23 cellular contexts compared by ENCODE assay signal in the genomic region with DNA sequence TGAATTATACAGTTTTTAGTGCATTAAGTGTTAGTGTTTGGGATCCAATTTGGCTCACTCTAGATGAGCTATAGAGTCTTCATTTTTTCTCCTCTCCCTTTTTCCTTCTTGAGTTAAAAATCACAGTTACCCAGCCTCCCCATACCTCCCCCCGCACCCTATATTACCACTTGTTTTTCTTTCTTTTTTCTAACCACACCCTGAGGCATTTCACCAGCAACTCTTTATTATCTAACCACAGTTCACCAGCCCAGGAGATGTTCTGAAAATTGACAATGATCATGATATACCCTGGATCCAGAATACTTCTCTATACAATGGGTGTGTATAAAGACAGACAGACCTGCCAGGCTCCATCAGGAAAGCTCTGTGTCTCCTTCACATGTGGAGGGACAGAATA.
DNase-seq lines count a peak whose midpoint lies in the region; ATAC-seq lines count a peak whose summit lies in the region.
"Had no signal": no experiment of that assay in that cellular context is flagged by ENCODE, and none has a peak within 500 bp of the region (broad histone marks: within the 10 kb centered on the region; RNA-seq: fewer than 3 reads in every experiment).

No MANE protein-coding gene starts in this region.

- no peaks in the 10 kb centered on the region for H3K36me3 Mint-ChIP-seq in activated T-cell treated with anti-CD3 and anti-CD28 coated beads, Interleukin-2, amount 50 U/mL, for 72 hours (ENCODE audit: insufficient read depth in 2 of 2)
- H3K36me3 Mint-ChIP-seq in T-helper 2 cell treated with Interferon-gamma antibody and Interleukin-4, amounts not matched to agents 5 μg/mL and 100 μg/mL, for 36 hours (ENCODE audit: low read depth) = peaks cover 3% of the 10 kb centered on the region
- no peaks in the 10 kb centered on the region for H3K36me3 Mint-ChIP-seq in stimulated activated naive B cell treated with anti-CD40 and anti-IgM and Interleukin-4, amounts not matched to agents 10 μg/mL and 1 μg/mL and 100 μg/mL, for 72 hours
- H3K36me3 Mint-ChIP-seq: brain, CD14-positive monocyte had no signal

- no peaks in the 10 kb centered on the region for H3K27me3 Mint-ChIP-seq in activated T-cell treated with anti-CD3 and anti-CD28 coated beads, Interleukin-2, amount 50 U/mL, for 72 hours (ENCODE audit: low read depth)
- peaks cover 7% of the 10 kb centered on the region for H3K27me3 Mint-ChIP-seq in T-helper 2 cell treated with Interferon-gamma antibody and Interleukin-4, amounts not matched to agents 5 μg/mL and 100 μg/mL, for 36 hours (ENCODE audit: low read depth)
- H3K27me3 Mint-ChIP-seq in stimulated activated naive B cell treated with anti-CD40 and anti-IgM and Interleukin-4, amounts not matched to agents 10 μg/mL and 1 μg/mL and 100 μg/mL, for 72 hours = peaks cover 0 to 4% of the 10 kb centered on the region in 2 donors

- ATAC-seq in activated T-cell treated with anti-CD3 and anti-CD28 coated beads, Interleukin-2, amount 50 U/mL, for 72 hours (replicated peaks in 1 of 2) = no peak
- ATAC-seq in stimulated activated naive B cell treated with anti-CD40 and anti-IgM and Interleukin-4, amounts not matched to agents 10 μg/mL and 1 μg/mL and 100 μg/mL, for 72 hours (replicated peaks) = no peak
- ATAC-seq in GM21367 (IDR thresholded peaks at IDR 0.05; ENCODE audit: unreplicated experiment) = no peak
- no peak for ATAC-seq in GM19395 (IDR thresholded peaks at IDR 0.05; ENCODE audit: unreplicated experiment)
- ATAC-seq: heart left ventricle had no signal

- peaks cover 42% of the 10 kb centered on the region for H3K4me1 Mint-ChIP-seq in activated T-cell treated with anti-CD3 and anti-CD28 coated beads, Interleukin-2, amount 50 U/mL, for 72 hours (ENCODE audit: low read depth)
- H3K4me1 Mint-ChIP-seq in T-helper 2 cell treated with Interferon-gamma antibody and Interleukin-4, amounts not matched to agents 5 μg/mL and 100 μg/mL, for 36 hours (ENCODE audit: low read depth) = peaks cover 53% of the 10 kb centered on the region
- H3K4me1 Mint-ChIP-seq in stimulated activated naive B cell treated with anti-CD40 and anti-IgM and Interleukin-4, amounts not matched to agents 10 μg/mL and 1 μg/mL and 100 μg/mL, for 72 hours = peaks cover 18 to 25% of the 10 kb centered on the region in 2 donors

- no peak overlapping the region for H3K27ac Mint-ChIP-seq in activated T-cell treated with anti-CD3 and anti-CD28 coated beads, Interleukin-2, amount 50 U/mL, for 72 hours
- H3K27ac Mint-ChIP-seq in T-helper 2 cell treated with Interferon-gamma antibody and Interleukin-4, amounts not matched to agents 5 μg/mL and 100 μg/mL, for 36 hours = peak overlapping the region; percentile 90
- peak overlapping the region; percentile 37 for H3K27ac Mint-ChIP-seq in stimulated activated naive B cell treated with anti-CD40 and anti-IgM and Interleukin-4, amounts not matched to agents 10 μg/mL and 1 μg/mL and 100 μg/mL, for 72 hours
- H3K27ac Mint-ChIP-seq: brain had no signal

- H3K9me3 Mint-ChIP-seq in activated T-cell treated with anti-CD3 and anti-CD28 coated beads, Interleukin-2, amount 50 U/mL, for 72 hours = no peaks in the 10 kb centered on the region
- no peaks in the 10 kb centered on the region for H3K9me3 Mint-ChIP-seq in T-helper 2 cell treated with Interferon-gamma antibody and Interleukin-4, amounts not matched to agents 5 μg/mL and 100 μg/mL, for 36 hours
- H3K9me3 Mint-ChIP-seq in stimulated activated naive B cell treated with anti-CD40 and anti-IgM and Interleukin-4, amounts not matched to agents 10 μg/mL and 1 μg/mL and 100 μg/mL, for 72 hours = no peaks in the 10 kb centered on the region
- H3K9me3 Mint-ChIP-seq: CD14-positive monocyte had no signal

- peak overlapping the region; percentile 89 to 92 for H3K4me3 Mint-ChIP-seq in activated T-cell treated with anti-CD3 and anti-CD28 coated beads, Interleukin-2, amount 50 U/mL, for 72 hours
- H3K4me3 Mint-ChIP-seq in T-helper 2 cell treated with Interferon-gamma antibody and Interleukin-4, amounts not matched to agents 5 μg/mL and 100 μg/mL, for 36 hours = peak overlapping the region; percentile 93
- no peak overlapping the region for H3K4me3 Mint-ChIP-seq in stimulated activated naive B cell treated with anti-CD40 and anti-IgM and Interleukin-4, amounts not matched to agents 10 μg/mL and 1 μg/mL and 100 μg/mL, for 72 hours
- H3K4me3 Mint-ChIP-seq: brain, CD14-positive monocyte had no signal

- DNase-seq in activated T-cell treated with anti-CD3 and anti-CD28 coated beads, Interleukin-2, amount 50 U/mL, for 72 hours = no peak
- DNase-seq in activated T-cell treated with anti-CD3 and anti-CD28 coated beads, Interleukin-2, amount 50 U/mL, for 48 hours = no peak
- DNase-seq in T-helper 2 cell treated with Interferon-gamma antibody and Interleukin-4, amounts not matched to agents 5 μg/mL and 100 μg/mL, for 36 hours (ENCODE audit: low spot score) = no peak
- peak; percentile 36 for DNase-seq in central memory CD4-positive, alpha-beta T cell
- no peak for DNase-seq in stimulated activated naive B cell treated with anti-CD40 and anti-IgM and Interleukin-4, amounts not matched to agents 10 μg/mL and 1 μg/mL and 100 μg/mL, for 72 hours
- DNase-seq in COLO829 (ENCODE audit: low spot score) = no peak
- DNase-seq: ACHN; adrenal gland; effector CD4-positive, alpha-beta T cell; erythroblast; heart left ventricle; Karpas-422; mesenchymal stem cell; NCI-H1048; NCI-H187; NCI-H526 treated with DMSO at 0.1 percent for 48 hours; occipital lobe; SJCRH30; stimulated activated CD8-positive, alpha-beta memory T cell treated with anti-CD3 and anti-CD28 coated beads, Interleukin-4, amount 100 ng/mL, for 48 hours had no signal

Comparison
In these comparisons a context has a peak if more than half of its experiments do, and no peak if none do; other contexts are left out.
1. H3K4me3 Mint-ChIP-seq: peak in activated T-cell treated with anti-CD3 and anti-CD28 coated beads, Interleukin-2, amount 50 U/mL, for 72 hours (2 of 2) and T-helper 2 cell treated with Interferon-gamma antibody and Interleukin-4, amounts not matched to agents 5 μg/mL and 100 μg/mL, for 36 hours (single experiment); none in stimulated activated naive B cell treated with anti-CD40 and anti-IgM and Interleukin-4, amounts not matched to agents 10 μg/mL and 1 μg/mL and 100 μg/mL, for 72 hours (0 of 2).